27 cellular contexts compared by ENCODE assay signal in genomic region chr16:17155480-17155879, GRCh38.
"Had no signal": no experiment of that assay in that cellular context is flagged by ENCODE, and none has a peak within 500 bp of the region (broad histone marks: within the 10 kb centered on the region; RNA-seq: fewer than 3 reads in every experiment).

No MANE protein-coding gene starts in this region.

- DNase-seq: activated CD4-positive, alpha-beta memory T cell treated with anti-CD3 and anti-CD28 coated beads for 36 hours; activated CD4-positive, alpha-beta T cell treated with anti-CD3 and anti-CD28 coated beads, Interleukin-2, amount 10 ng/mL, durations not matched to agents 7 days and 5 days; activated CD4-positive, CD25-positive, alpha-beta regulatory T cell; activated CD8-positive, alpha-beta memory T cell treated with anti-CD3 and anti-CD28 coated beads for 24 hours; activated gamma-delta T cell; activated naive CD4-positive, alpha-beta T cell treated with anti-CD3 and anti-CD28 coated beads for 36 hours; activated T-cell treated with anti-CD3 and anti-CD28 coated beads for 4 hours; activated T-cell treated with anti-CD3 and anti-CD28 coated beads, Interleukin-2, amount 50 U/mL, for 48 hours; MM.1S; NCI-H1105; NCI-H1436; NCI-H1694 treated with DMSO at 0.1 percent for 48 hours; NCI-H2029 treated with DMSO at 0.1 percent for 48 hours; NCI-H345; NCI-H510A; OCI-M1; RPMI8226; T-cell; T-helper 2 cell had no signal

- H3K4me3 ChIP-seq: cardiac muscle cell, SK-N-MC had no signal

- H3K27ac ChIP-seq: cardiac muscle cell, SK-N-MC, VCaP had no signal

- H3K27me3 ChIP-seq: cardiac muscle cell had no signal

- H3K4me3 Mint-ChIP-seq: activated CD4-positive, alpha-beta memory T cell treated with anti-CD3 and anti-CD28 coated beads for 36 hours; activated CD4-positive, alpha-beta T cell treated with anti-CD3 and anti-CD28 coated beads, Interleukin-2, amount 10 ng/mL, durations not matched to agents 7 days and 5 days; activated naive CD4-positive, alpha-beta T cell treated with anti-CD3 and anti-CD28 coated beads for 36 hours; activated naive CD8-positive, alpha-beta T cell; activated T-helper 17 cell treated with anti-CD3 and anti-CD28 coated beads, Interleukin-2, amount 50 U/mL, for 72 hours; brain; T-cell had no signal

- H3K27me3 Mint-ChIP-seq: activated CD4-positive, alpha-beta memory T cell treated with anti-CD3 and anti-CD28 coated beads for 36 hours; activated CD4-positive, alpha-beta T cell treated with anti-CD3 and anti-CD28 coated beads, Interleukin-2, amount 10 ng/mL, durations not matched to agents 7 days and 5 days; activated naive CD8-positive, alpha-beta T cell; activated T-helper 17 cell treated with anti-CD3 and anti-CD28 coated beads, Interleukin-2, amount 50 U/mL, for 72 hours; brain; T-cell had no signal

- H3K27ac Mint-ChIP-seq: activated CD4-positive, alpha-beta memory T cell treated with anti-CD3 and anti-CD28 coated beads for 36 hours; activated CD4-positive, alpha-beta T cell treated with anti-CD3 and anti-CD28 coated beads, Interleukin-2, amount 10 ng/mL, durations not matched to agents 7 days and 5 days; activated naive CD4-positive, alpha-beta T cell treated with anti-CD3 and anti-CD28 coated beads for 36 hours; activated naive CD8-positive, alpha-beta T cell; activated T-helper 17 cell treated with anti-CD3 and anti-CD28 coated beads, Interleukin-2, amount 50 U/mL, for 72 hours; T-cell had no signal

- H3K36me3 ChIP-seq: cardiac muscle cell had no signal

- H3K4me1 Mint-ChIP-seq: activated CD4-positive, alpha-beta T cell treated with anti-CD3 and anti-CD28 coated beads, Interleukin-2, amount 10 ng/mL, durations not matched to agents 7 days and 5 days; T-cell had no signal

- H3K9me3 Mint-ChIP-seq: activated CD4-positive, alpha-beta memory T cell treated with anti-CD3 and anti-CD28 coated beads for 36 hours; activated CD4-positive, alpha-beta T cell treated with anti-CD3 and anti-CD28 coated beads, Interleukin-2, amount 10 ng/mL, durations not matched to agents 7 days and 5 days; activated naive CD4-positive, alpha-beta T cell treated with anti-CD3 and anti-CD28 coated beads for 36 hours; activated T-helper 17 cell treated with anti-CD3 and anti-CD28 coated beads, Interleukin-2, amount 50 U/mL, for 72 hours; T-cell had no signal

- ATAC-seq: activated T-helper 17 cell treated with anti-CD3 and anti-CD28 coated beads, Interleukin-2, amount 50 U/mL, for 72 hours; Panc1; Right ventricle myocardium inferior; T-cell had no signal
